13 cellular contexts compared by ENCODE assay signal in the genomic region with DNA sequence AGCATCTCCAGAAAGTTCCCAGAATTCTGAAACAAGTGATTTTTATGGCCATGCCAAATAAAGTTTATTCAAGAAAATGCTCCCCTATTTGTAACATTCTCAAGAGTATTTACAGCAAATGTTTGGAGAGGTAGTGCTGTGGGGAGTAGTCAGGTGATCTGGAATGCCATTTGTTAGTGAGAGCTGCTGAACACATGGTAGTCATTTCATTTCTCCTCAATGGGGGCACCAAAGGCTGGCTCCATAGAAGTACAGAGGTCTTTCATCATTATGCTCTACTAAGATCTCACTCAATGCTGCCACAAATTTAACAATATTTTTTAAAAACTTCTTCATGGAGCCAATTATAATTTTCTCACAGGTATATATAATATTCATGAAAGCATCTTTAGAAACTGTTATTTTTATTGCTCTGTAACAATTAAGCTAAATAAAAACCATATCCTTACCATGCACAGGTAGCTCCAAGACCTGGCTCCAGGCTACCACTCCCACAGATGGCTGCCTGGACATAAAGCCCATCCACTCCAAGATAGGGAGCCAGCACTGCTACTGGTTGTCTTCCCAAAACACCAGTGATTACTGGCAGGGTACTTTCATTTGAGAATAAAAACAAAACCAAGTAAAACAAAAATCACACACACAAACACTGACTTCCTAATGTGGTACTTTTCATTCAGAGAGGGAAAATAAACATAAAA.
DNase-seq lines count a peak whose midpoint lies in the region; ATAC-seq, FAIRE-seq and TF ChIP-seq lines count a peak whose summit lies in the region.
"Had no signal": no experiment of that assay in that cellular context is flagged by ENCODE, and none has a peak within 500 bp of the region (broad histone marks: within the 10 kb centered on the region; RNA-seq: fewer than 3 reads in every experiment).

No MANE protein-coding gene starts in this region.

- H3K23me2 ChIP-seq in H1 (ENCODE audit: low read depth, low read length) = no peaks in the 10 kb centered on the region

- H3K79me2 ChIP-seq in H1 (ENCODE audit: control insufficient read depth in 1 of 2, insufficient read depth in 2 of 2, low read length in 2 of 2) (no peaks in the 10 kb centered on the region), osteoblast (ENCODE audit: insufficient read depth, low read length) (no peaks in the 10 kb centered on the region)

- H3K27me3 ChIP-seq in AG04450 (ENCODE audit: control insufficient read depth, insufficient read depth, low read length) (no peaks in the 10 kb centered on the region), MG63 (no peaks in the 10 kb centered on the region), H1 (replicated peaks in 1 of 4; ENCODE audit: control insufficient read depth in 3 of 4, extremely low read depth in 1 of 4, insufficient read depth in 3 of 4, low read length in 3 of 4) (no peaks in the 10 kb centered on the region), osteoblast (ENCODE audit: insufficient read depth, low read length) (no peaks in the 10 kb centered on the region), gastroesophageal sphincter (no peaks in the 10 kb centered on the region)

- H2BK5ac ChIP-seq in H1 (ENCODE audit: low read depth, low read length) = no peak overlapping the region

- H3K4me1 ChIP-seq in H1 (replicated peaks in 1 of 4; ENCODE audit: control insufficient read depth in 3 of 4, insufficient read depth in 4 of 4, low read length in 3 of 4) (0 out of 7 replicates have a peak, but pooled peaks cover 0 to 2% (median 0%) of the 10 kb centered on the region in 4 experiments), osteoblast (ENCODE audit: insufficient read depth, low read length) (peaks cover 23% of the 10 kb centered on the region), gastroesophageal sphincter (no peaks in the 10 kb centered on the region)

- no peak overlapping the region; the same call in 1 of the 2 replicates for H3K27ac Mint-ChIP-seq in WTC11

- H3K23ac ChIP-seq in H1 (ENCODE audit: insufficient read length) = no peak overlapping the region

- H3K4me1 Mint-ChIP-seq in WTC11 = peaks cover 11% of the 10 kb centered on the region

- no peaks in the 10 kb centered on the region for H3K79me1 ChIP-seq in H1 (ENCODE audit: low read depth, low read length)

- DNase-seq in AG04450 (ENCODE audit: low read depth, low spot score) = no peak
- peak; percentile 18 for DNase-seq in MG63
- no peak for DNase-seq in H1 (ENCODE audit: low read depth in 1 of 2, low spot score in 2 of 2)
- DNase-seq in osteoblast (ENCODE audit: insufficient read length, low spot score, missing footprints) = no peak
- DNase-seq in WTC11 (ENCODE audit: low spot score) = no peak
- DNase-seq in HEK293T (ENCODE audit: extremely low spot score) = no peak
- DNase-seq: activated CD8-positive, alpha-beta memory T cell treated with anti-CD3 and anti-CD28 coated beads for 24 hours; amygdala; head of caudate nucleus; NCI-H1092 treated with DMSO at 0.1 percent for 48 hours; stimulated activated CD4-positive, alpha-beta T cell treated with anti-CD3 and anti-CD28 coated beads, Interleukin-15, amount 100 ng/mL, for 24 hours had no signal

- no peak overlapping the region for H3K56ac ChIP-seq in H1 (replicated peaks; ENCODE audit: insufficient read length, low read depth, low read length)

- H3K4me3 Mint-ChIP-seq in WTC11 = no peak overlapping the region

- no peak overlapping the region for H4K91ac ChIP-seq in H1 (replicated peaks; ENCODE audit: insufficient read length, low read length)

- no peak for TF ChIP-seq POLR2A in H1 (IDR thresholded peaks at IDR 0.05; ENCODE audit: control extremely low read depth in 1 of 2, low read depth in 2 of 2, low read length in 2 of 2)
- no peak for TF ChIP-seq POLR2A in gastroesophageal sphincter (IDR thresholded peaks at IDR 0.05)

- peaks cover 13% of the 10 kb centered on the region for H3K9me3 Mint-ChIP-seq in WTC11

- H2AK5ac ChIP-seq in H1 (ENCODE audit: low read depth, low read length) = no peak overlapping the region

- H4K5ac ChIP-seq in H1 (ENCODE audit: insufficient read length, low read depth, low read length) = no peak overlapping the region

- H4K20me1 ChIP-seq in H1 (replicated peaks in 1 of 2; ENCODE audit: control insufficient read depth in 1 of 2, insufficient read depth in 2 of 2, low read length in 2 of 2) = no peaks in the 10 kb centered on the region
- H4K20me1 ChIP-seq in osteoblast (ENCODE audit: insufficient read depth, low read length) = no peaks in the 10 kb centered on the region

- TF ChIP-seq RAD21 in H1 (IDR thresholded peaks at IDR 0.05 in 1 of 2, conservative IDR thresholded peaks at IDR 0.05 in 1 of 2; ENCODE audit: low read depth in 2 of 2, low read length in 2 of 2) = no peak

- H3K4me3 ChIP-seq in AG04450 (ENCODE audit: low read depth, low read length) (peak overlapping the region; percentile 11; the same call in 1 of the 2 replicates), MG63 (0 out of 2 replicates have a peak overlapping the region, but pooled peaks have one; percentile 3), H1 (ENCODE audit: extremely low read depth in 1 of 4, insufficient read depth in 2 of 4, low read depth in 3 of 4, low read length in 4 of 4) (no peak overlapping the region), osteoblast (ENCODE audit: insufficient read depth, low read length) (peak overlapping the region; percentile 23), gastroesophageal sphincter (no peak overlapping the region)

- H3K27ac ChIP-seq in AG04450 (ENCODE audit: low read depth, low read length) (peak overlapping the region; percentile 79), H1 (ENCODE audit: low read depth, low read length) (no peak overlapping the region), osteoblast (ENCODE audit: low read depth, low read length) (peak overlapping the region; percentile 82), gastroesophageal sphincter (no peak overlapping the region)

- H3K36me3 Mint-ChIP-seq in WTC11 = no peaks in the 10 kb centered on the region

- FAIRE-seq in H1 (lab: Jason Lieb, UNC) = no peak

- peak overlapping the region in 1 of 2 experiments; percentile 7; a peak in 1 of 4 replicates for H3K4me2 ChIP-seq in H1 (ENCODE audit: insufficient read depth in 1 of 2, low read depth in 2 of 2, low read length in 2 of 2)
- H3K4me2 ChIP-seq in osteoblast (ENCODE audit: insufficient read depth, low read length) = peak overlapping the region; percentile 77

- no peak overlapping the region for H2BK15ac ChIP-seq in H1 (ENCODE audit: low read length)

- H3K9me3 ChIP-seq in AG04450 (ENCODE audit: control insufficient read depth, insufficient read depth, low read length) (no peaks in the 10 kb centered on the region), MG63 (no peaks in the 10 kb centered on the region), H1 (ENCODE audit: insufficient read depth in 2 of 2, low read depth in 1 of 2, low read length in 1 of 2) (no peaks in the 10 kb centered on the region), osteoblast (ENCODE audit: low read depth, low read length) (no peaks in the 10 kb centered on the region), gastroesophageal sphincter (no peaks in the 10 kb centered on the region)

- 0 out of 2 replicates have a peak overlapping the region, but pooled peaks have one; percentile 29 for H2BK20ac ChIP-seq in H1 (ENCODE audit: low read length)

- POLR2A ChIA-PET in AG04450 (lab: Yijun Ruan, JAX) = interaction anchor here (0.9 to 1.5 kb wide), 3 partner anchors 14 to 201 kb away, joined by 3 to 5 read pairs (median 4); a partner anchor contains a TSS
- POLR2A ChIA-PET in H1 (lab: Charles Lee; ENCODE audit: partially characterized antibody) = no interaction called here
- POLR2A ChIA-PET in WTC11 (lab: Charles Lee) = no interaction called here
- POLR2A ChIA-PET in HEK293T (lab: Yijun Ruan, JAX) = no interaction called here

- TF ChIP-seq CTCF in AG04450 (IDR thresholded peaks at IDR 0.05; ENCODE audit: low read depth, low read length) (no peak), H1 (IDR thresholded peaks at IDR 0.05; ENCODE audit: control extremely low read depth in 1 of 3, insufficient read depth in 1 of 3, low read depth in 1 of 3, low read length in 3 of 3) (no peak), osteoblast (IDR thresholded peaks at IDR 0.05; ENCODE audit: extremely low read depth, low read depth, low read length) (no peak), WTC11 (IDR thresholded peaks at IDR 0.05) (no peak), gastroesophageal sphincter (IDR thresholded peaks at IDR 0.05) (no peak)

- H3K36me3 ChIP-seq in MG63 (no peaks in the 10 kb centered on the region), H1 (ENCODE audit: control insufficient read depth in 2 of 4, insufficient read depth in 4 of 4, low read length in 3 of 4) (no peaks in the 10 kb centered on the region), osteoblast (ENCODE audit: insufficient read depth, low read length) (no peaks in the 10 kb centered on the region), gastroesophageal sphincter (no peaks in the 10 kb centered on the region)

- TF ChIP-seq EP300 in H1 (IDR thresholded peaks at IDR 0.05; ENCODE audit: borderline replicate concordance in 1 of 2, low read depth in 2 of 2, low read length in 2 of 2) (no peak), gastroesophageal sphincter (IDR thresholded peaks at IDR 0.05) (no peak)

- H4K8ac ChIP-seq in H1 (ENCODE audit: extremely low read depth, insufficient read depth, low read length) = no peak overlapping the region

- H3K27me3 Mint-ChIP-seq in WTC11 (ENCODE audit: low read depth) = no peaks in the 10 kb centered on the region

- no peak overlapping the region for H3K18ac ChIP-seq in H1 (ENCODE audit: extremely low read depth, low read length)

- CTCF ChIA-PET in AG04450 (lab: Charles Lee) (interaction anchor here (1.7 kb wide), 1 partner anchor 480 kb away, joined by 6 read pairs; no protein-coding TSS in a partner anchor), H1 (lab: Charles Lee; ENCODE audit: partially characterized antibody) (interaction anchor here (0.9 to 1.2 kb wide), 3 partner anchors 14 to 120 kb away, joined by 3 read pairs; no protein-coding TSS in a partner anchor), WTC11 (lab: Charles Lee) (interaction anchor here (1.5 kb wide), 1 partner anchor 200 kb away, joined by 5 read pairs; a partner anchor contains a TSS), HEK293T (lab: Yijun Ruan, JAX) (no interaction called here)

- no peak overlapping the region for H3K14ac ChIP-seq in H1 (ENCODE audit: insufficient read length)

- H2AFZ ChIP-seq in H1 (ENCODE audit: low read length) = peak overlapping the region; percentile 93; the same call in 1 of the 2 replicates
- H2AFZ ChIP-seq in osteoblast (ENCODE audit: low read length) = peak overlapping the region; percentile 61

- H3K9ac ChIP-seq in H1 (replicated peaks in 1 of 4; ENCODE audit: extremely low read depth in 1 of 4, low read depth in 3 of 4, low read length in 3 of 4) = no peak overlapping the region

- H3K4ac ChIP-seq in H1 (replicated peaks; ENCODE audit: insufficient read length, low read depth, low read length) = no peak overlapping the region

- ATAC-seq in WTC11 (no peak), gastroesophageal sphincter (no peak), GM18498 (IDR thresholded peaks at IDR 0.05; ENCODE audit: unreplicated experiment) (no peak)

- 0 out of 2 replicates have a peak overlapping the region, but pooled peaks have one; percentile 63 for H2BK12ac ChIP-seq in H1 (ENCODE audit: low read depth, low read length)

- no peak overlapping the region for H2BK120ac ChIP-seq in H1 (replicated peaks; ENCODE audit: low read depth, low read length)

TF ChIP-seq in HEK293T, 16 proteins besides CTCF, POLR2A, EP300 and RAD21 (continues in another document):
- TF ChIP-seq TARDBP (IDR thresholded peaks at IDR 0.05) = no peak
- no peak for TF ChIP-seq SUZ12 (IDR thresholded peaks at IDR 0.05)
- TF ChIP-seq ELF4 (IDR thresholded peaks at IDR 0.05) = no peak

Comparison
In these comparisons a context has a peak if more than half of its experiments do, and no peak if none do; other contexts are left out.
1. H3K27ac ChIP-seq: peak in AG04450 (single experiment) and osteoblast (single experiment); none in H1 (single experiment) and gastroesophageal sphincter (0 of 4).
2. H3K4me3 ChIP-seq: peak in AG04450 (single experiment), MG63 (single experiment) and osteoblast (single experiment); none in H1 (0 of 4) and gastroesophageal sphincter (0 of 2).